In the genomic region with DNA sequence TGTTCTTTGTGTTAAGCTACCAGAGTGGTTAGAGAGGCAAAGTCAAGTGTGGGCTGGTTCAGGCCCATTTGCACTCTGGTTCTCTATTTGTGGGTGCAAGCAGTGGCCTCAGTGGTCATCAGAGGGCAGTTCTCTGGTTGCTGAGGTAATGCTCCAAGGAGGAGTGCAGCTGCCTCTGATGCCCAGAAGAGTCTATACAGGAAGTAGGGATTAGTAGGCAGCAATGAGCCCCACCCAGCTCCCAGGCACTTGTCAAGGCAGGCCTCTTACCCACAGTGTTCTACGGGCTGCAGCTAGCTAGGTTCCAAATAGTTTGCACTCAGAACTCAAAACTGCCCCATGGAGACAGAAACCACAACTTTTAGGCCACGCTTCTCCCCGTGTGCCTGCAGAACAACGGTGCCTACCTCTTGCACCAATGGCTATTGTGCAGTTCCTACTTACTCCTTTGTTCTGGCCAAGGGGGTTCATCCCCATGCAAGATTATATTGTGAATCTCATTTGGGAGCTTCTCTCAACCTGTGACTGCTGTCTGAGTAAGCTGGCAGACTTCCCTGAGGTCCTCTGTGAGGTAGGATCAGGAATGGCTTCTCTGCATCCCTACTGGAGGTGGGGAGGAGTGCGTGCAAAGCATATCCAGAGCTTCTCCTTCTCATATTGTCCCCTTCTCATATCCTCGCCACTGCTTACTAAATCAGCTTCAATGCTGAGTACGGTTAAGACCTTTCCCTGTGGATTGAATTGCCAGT, we compare ENCODE assay signal across 16 cellular contexts.
"Had no signal": no experiment of that assay in that cellular context is flagged by ENCODE, and none has a peak within 500 bp of the region (broad histone marks: within the 10 kb centered on the region; RNA-seq: fewer than 3 reads in every experiment).

No MANE protein-coding gene starts in this region.

- H3K4me3 ChIP-seq: cardiac muscle cell, gastrocnemius medialis, left ventricle myocardium inferior, sigmoid colon, testis had no signal

- H3K4me3 Mint-ChIP-seq: activated T-helper 1 cell treated with anti-CD3 and anti-CD28 coated beads, Interleukin-12 subunit alpha, Interleukin-12 subunit beta, Interleukin-2, Interleukin-4 antibody, amounts not matched to agents 30 ng/mL and 10 ng/mL and 1 ng/mL, durations not matched to agents 14 hours and 24 hours and 36 hours; nephron progenitor cell; stimulated activated naive CD8-positive, alpha-beta T cell treated with anti-CD3 and anti-CD28 coated beads, Interleukin-15, Interleukin-2, amounts not matched to agents 100 ng/mL and 50 ng/mL, for 24 hours had no signal

- H3K27ac ChIP-seq: cardiac muscle cell, gastrocnemius medialis, left ventricle myocardium inferior, sigmoid colon, testis, WERI-Rb-1 had no signal

- H3K27ac Mint-ChIP-seq: activated T-helper 1 cell treated with anti-CD3 and anti-CD28 coated beads, Interleukin-12 subunit alpha, Interleukin-12 subunit beta, Interleukin-2, Interleukin-4 antibody, amounts not matched to agents 30 ng/mL and 10 ng/mL and 1 ng/mL, durations not matched to agents 14 hours and 24 hours and 36 hours; nephron progenitor cell; stimulated activated naive CD8-positive, alpha-beta T cell treated with anti-CD3 and anti-CD28 coated beads, Interleukin-15, Interleukin-2, amounts not matched to agents 100 ng/mL and 50 ng/mL, for 24 hours had no signal

- ATAC-seq: gastrocnemius medialis had no signal

- H3K36me3 ChIP-seq: cardiac muscle cell, gastrocnemius medialis, left ventricle myocardium inferior, sigmoid colon, WERI-Rb-1 had no signal

- FAIRE-seq: kidney had no signal

- H3K4me1 ChIP-seq: gastrocnemius medialis, left ventricle myocardium inferior, sigmoid colon, testis had no signal

- H3K27me3 Mint-ChIP-seq: stimulated activated naive CD8-positive, alpha-beta T cell treated with anti-CD3 and anti-CD28 coated beads, Interleukin-15, Interleukin-2, amounts not matched to agents 100 ng/mL and 50 ng/mL, for 24 hours had no signal

- H3K27me3 ChIP-seq: cardiac muscle cell, gastrocnemius medialis, sigmoid colon, testis had no signal

- H3K9me3 ChIP-seq: gastrocnemius medialis, sigmoid colon, testis had no signal

- DNase-seq: activated CD4-positive, alpha-beta T cell treated with anti-CD3 and anti-CD28 coated beads for 4 hours; activated naive CD4-positive, alpha-beta T cell; aorta; gastrocnemius medialis; kidney; left ventricle myocardium inferior; mesenchymal stem cell; nephron progenitor cell; sigmoid colon; stimulated activated CD4-positive, alpha-beta T cell treated with anti-CD3 and anti-CD28 coated beads, Interleukin-12 subunit alpha, Interleukin-12 subunit beta, amount 100 ng/mL, for 4 hours; T1000; testis; WERI-Rb-1 had no signal

- H3K4me1 Mint-ChIP-seq: nephron progenitor cell had no signal
